Comparison of ENCODE assay signal across 8 cellular contexts in the genomic region with DNA sequence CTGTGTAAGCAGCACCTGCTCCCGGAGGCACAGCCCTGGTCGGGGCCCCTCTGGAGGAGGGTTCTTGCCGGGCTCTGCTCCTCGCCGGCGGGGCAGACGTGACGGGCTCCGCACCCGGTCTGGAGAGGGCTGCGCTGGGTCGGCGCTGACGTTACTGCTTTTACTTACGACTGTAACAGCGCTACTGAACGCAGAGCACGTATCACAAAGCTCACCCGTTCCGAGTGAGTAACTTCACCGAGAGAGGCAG. TPM values are rescaled to one million over a fixed set of nuclear protein-coding genes. Genes with fewer than 3 reads are reported as not detected.
DNase-seq lines count a peak whose midpoint lies in the region; ATAC-seq and TF ChIP-seq lines count a peak whose summit lies in the region.

No MANE protein-coding gene starts in this region.

- H3K27me3 Mint-ChIP-seq in activated naive CD8-positive, alpha-beta T cell treated with anti-CD3 and anti-CD28 coated beads, Interleukin-2, amount 10 ng/mL, durations not matched to agents 7 days and 5 days: no peaks in the 10 kb centered on the region

- H3K9me3 ChIP-seq in Peyer's patch (no peaks in the 10 kb centered on the region), iPS DF 6.9 (ENCODE audit: control insufficient read depth, insufficient read depth, low read length) (no peaks in the 10 kb centered on the region), spleen (no peaks in the 10 kb centered on the region)

- ATAC-seq in GM18505 (IDR thresholded peaks at IDR 0.05; ENCODE audit: unreplicated experiment): peak; percentile 1
- peak; percentile 9 for ATAC-seq in activated naive CD8-positive, alpha-beta T cell treated with anti-CD3 and anti-CD28 coated beads, Interleukin-2, amount 10 ng/mL, durations not matched to agents 7 days and 5 days (ENCODE audit: low read depth)
- no peak for ATAC-seq in GM18502 (IDR thresholded peaks at IDR 0.05; ENCODE audit: poor library complexity, unreplicated experiment)

- peak overlapping the region; percentile 98 for H3K27ac Mint-ChIP-seq in activated naive CD8-positive, alpha-beta T cell treated with anti-CD3 and anti-CD28 coated beads, Interleukin-2, amount 10 ng/mL, durations not matched to agents 7 days and 5 days

- no peaks in the 10 kb centered on the region for H3K9me3 Mint-ChIP-seq in activated naive CD8-positive, alpha-beta T cell treated with anti-CD3 and anti-CD28 coated beads, Interleukin-2, amount 10 ng/mL, durations not matched to agents 7 days and 5 days

- TF ChIP-seq POLR2A in GM18505 (IDR thresholded peaks at IDR 0.05; ENCODE audit: borderline replicate concordance, extremely low read depth, insufficient read depth, insufficient read length) (no peak), Peyer's patch (IDR thresholded peaks at IDR 0.05) (no peak), spleen (IDR thresholded peaks at IDR 0.05) (no peak)

- POLR2A ChIA-PET in activated naive CD8-positive, alpha-beta T cell treated with anti-CD3 and anti-CD28 coated beads, Interleukin-2, amount 10 ng/mL, durations not matched to agents 7 days and 5 days (lab: Charles Lee): interaction anchor here (0.6 to 2.2 kb wide), 9 partner anchors 9 to 1567 kb away, joined by 3 to 8 read pairs (median 4); a partner anchor contains a TSS

- H3K36me3 Mint-ChIP-seq in activated naive CD8-positive, alpha-beta T cell treated with anti-CD3 and anti-CD28 coated beads, Interleukin-2, amount 10 ng/mL, durations not matched to agents 7 days and 5 days: no peaks in the 10 kb centered on the region

- peak overlapping the region; percentile 94 for H3K4me3 Mint-ChIP-seq in activated naive CD8-positive, alpha-beta T cell treated with anti-CD3 and anti-CD28 coated beads, Interleukin-2, amount 10 ng/mL, durations not matched to agents 7 days and 5 days

- H3K27me3 ChIP-seq in Peyer's patch (no peaks in the 10 kb centered on the region), iPS DF 6.9 (ENCODE audit: control insufficient read depth, insufficient read depth, low read length) (no peaks in the 10 kb centered on the region), spleen (replicated peaks in 1 of 7) (peaks cover 0 to 9% (median 0%) of the 10 kb centered on the region in 7 donors)

- no peak for DNase-seq in HFF-Myc (ENCODE audit: extremely low read depth, low read depth)
- peak; percentile 52 to 76 (median 74) for DNase-seq in Peyer's patch
- no peak for DNase-seq in activated naive CD8-positive, alpha-beta T cell treated with anti-CD3 and anti-CD28 coated beads, Interleukin-2, amount 10 ng/mL, durations not matched to agents 7 days and 5 days
- DNase-seq in iPS DF 6.9 (ENCODE audit: low read depth, low spot score): no peak
- DNase-seq in spleen: peak; percentile 92
- DNase-seq in NCI-H1436 treated with DMSO at 0.1 percent for 48 hours (lab: John Stamatoyannopoulos, UW): no peak

- H3K36me3 ChIP-seq in Peyer's patch (no peaks in the 10 kb centered on the region), iPS DF 6.9 (ENCODE audit: control insufficient read depth, insufficient read depth, low read length) (no peaks in the 10 kb centered on the region), spleen (peaks cover 0 to 9% (median 0%) of the 10 kb centered on the region in 6 donors)

- intact Hi-C loops in spleen (cut with DNase I; ENCODE audit: low total_unique reads): loop anchor here (5.0 kb wide), 1 partner anchor 54 kb away; a partner anchor contains a TSS

- peaks cover 17% of the 10 kb centered on the region for H3K4me1 Mint-ChIP-seq in activated naive CD8-positive, alpha-beta T cell treated with anti-CD3 and anti-CD28 coated beads, Interleukin-2, amount 10 ng/mL, durations not matched to agents 7 days and 5 days

- WGBS in iPS DF 6.9 (ENCODE audit: insufficient coverage, insufficient read length): no CpG with 5 or more reads among the region's 21 CpGs
- 0 to 1% (median 0%) methylated on average over 13 to 21 of the region's 21 CpGs for WGBS in spleen, 5 donors

- no peak for TF ChIP-seq CTCF in HFF-Myc (IDR thresholded peaks at IDR 0.05; ENCODE audit: low read depth, low read length, missing control alignments)
- TF ChIP-seq CTCF in Peyer's patch (IDR thresholded peaks at IDR 0.05): no peak
- no peak for TF ChIP-seq CTCF in spleen (IDR thresholded peaks at IDR 0.05 in 8 of 11, conservative IDR thresholded peaks at IDR 0.05 in 3 of 11)

- H3K4me3 ChIP-seq in HFF-Myc (replicated peaks; ENCODE audit: low read depth, low read length) (peak overlapping the region; percentile 79), Peyer's patch (peak overlapping the region; percentile 56 to 96 (median 82)), iPS DF 6.9 (ENCODE audit: low read length) (peak overlapping the region; percentile 75), spleen (peak overlapping the region; percentile 68 to 100 (median 88))

- H3K27ac ChIP-seq in Peyer's patch (peak overlapping the region; percentile 96 to 99 (median 98)), iPS DF 6.9 (ENCODE audit: low read length) (no peak overlapping the region), spleen (peak overlapping the region; percentile 94 to 100 (median 98))

- peaks cover 12 to 41% (median 20%) of the 10 kb centered on the region in 4 donors for H3K4me1 ChIP-seq in Peyer's patch
- H3K4me1 ChIP-seq in iPS DF 6.9 (ENCODE audit: control insufficient read depth, insufficient read depth, low read length): peaks cover 7% of the 10 kb centered on the region
- H3K4me1 ChIP-seq in spleen: peaks cover 26 to 54% (median 51%) of the 10 kb centered on the region in 6 donors

RNA-seq across cellular contexts. Expression of a gene that starts 1.3 kb away (rescaled TPM):
- total RNA-seq in Peyer's patch (10 to 100 TPM; 27.2 to 83.6 (median 62.7) TPM), spleen (10 to 100 TPM; 12.9 to 21.6 (median 15.3) TPM)
- 10 to 100 TPM; 15.1 to 18.2 TPM for total RNA-seq in activated naive CD8-positive, alpha-beta T cell treated with anti-CD3 and anti-CD28 coated beads, Interleukin-2, amount 10 ng/mL, durations not matched to agents 7 days and 5 days
- polyA plus RNA-seq in spleen: 10 to 100 TPM in 2 of 3 donors, 1 to 10 TPM in 1; 8.1 to 20.9 (median 11.0) TPM

RNA-seq across cellular contexts. Expression of a gene that starts 18.8 kb away (rescaled TPM):
- total RNA-seq in Peyer's patch: 10 to 100 TPM; 33.1 to 65.6 (median 55.2) TPM
- 10 to 100 TPM; 46.3 to 54.3 TPM for total RNA-seq in activated naive CD8-positive, alpha-beta T cell treated with anti-CD3 and anti-CD28 coated beads, Interleukin-2, amount 10 ng/mL, durations not matched to agents 7 days and 5 days
- 10 to 100 TPM; 36.1 to 42.7 (median 39.2) TPM for total RNA-seq in spleen
- 10 to 100 TPM; 20.7 to 70.5 (median 42.2) TPM for polyA plus RNA-seq in spleen

RNA-seq across cellular contexts. Expression of a gene that starts 21.8 kb away (rescaled TPM):
- total RNA-seq in Peyer's patch (10 to 100 TPM in 1 of 4 donors, 1 to 10 TPM in 3; 1.2 to 17.3 (median 1.5) TPM), spleen (1 to 10 TPM; 1.5 to 8.8 (median 4.5) TPM)
- 1 to 10 TPM; 3.0 to 3.6 TPM for total RNA-seq in activated naive CD8-positive, alpha-beta T cell treated with anti-CD3 and anti-CD28 coated beads, Interleukin-2, amount 10 ng/mL, durations not matched to agents 7 days and 5 days
- 1 to 10 TPM; 2.7 to 4.7 (median 3.6) TPM for polyA plus RNA-seq in spleen

RNA-seq across cellular contexts. Expression of a gene that starts 28.4 kb away (rescaled TPM):
- total RNA-seq in Peyer's patch (not detected), spleen (not detected)
- not detected for total RNA-seq in activated naive CD8-positive, alpha-beta T cell treated with anti-CD3 and anti-CD28 coated beads, Interleukin-2, amount 10 ng/mL, durations not matched to agents 7 days and 5 days
- polyA plus RNA-seq in spleen: not detected

RNA-seq across cellular contexts. Expression of a gene that starts 42.2 kb away (rescaled TPM):
- total RNA-seq in Peyer's patch (1 to 10 TPM; 2.5 to 6.2 (median 3.8) TPM), spleen (1 to 10 TPM in 3 of 7 donors, under 1 TPM in 4; 0.49 to 1.5 (median 0.95) TPM)
- total RNA-seq in activated naive CD8-positive, alpha-beta T cell treated with anti-CD3 and anti-CD28 coated beads, Interleukin-2, amount 10 ng/mL, durations not matched to agents 7 days and 5 days: under 1 TPM; 0.47 to 0.60 TPM
- polyA plus RNA-seq in spleen: 1 to 10 TPM in 1 of 3 donors, under 1 TPM in 2; 0.15 to 1.8 (median 0.30) TPM

Comparison
In these comparisons a context has a peak if more than half of its experiments do, and no peak if none do; other contexts are left out.
1. DNase-seq: peak in Peyer's patch (3 of 3) and spleen (single experiment); none in HFF-Myc (single experiment), activated naive CD8-positive, alpha-beta T cell treated with anti-CD3 and anti-CD28 coated beads, Interleukin-2, amount 10 ng/mL, durations not matched to agents 7 days and 5 days (single experiment), iPS DF 6.9 (single experiment) and NCI-H1436 treated with DMSO at 0.1 percent for 48 hours (single experiment).
2. Peak in every context shown above with its lines, with median percentiles within 50 percentile points of each other: H3K4me3 ChIP-seq.